In genomic region chr17:41930009-41930832, GRCh38 we compare ENCODE assay signal across 1 cellular context.
TF ChIP-seq lines count a peak whose summit lies in the region.

Gene ODAD4 (plus strand): TSS chr17:41930617. CDS start chr17:41930724, 107 bp downstream.

TF ChIP-seq in HepG2, 621 proteins besides CTCF, POLR2A, EP300 and RAD21 (continued from another document and continues in another):
- TF ChIP-seq AFF4 (CRISPR knock-in tag; IDR thresholded peaks at IDR 0.05) (no peak), HOXD1 (CRISPR knock-in tag; IDR thresholded peaks at IDR 0.05) (0 out of 2 replicates have a peak, but pooled peaks have one; percentile 73), IRF2 (CRISPR knock-in tag; IDR thresholded peaks at IDR 0.05) (peak; percentile 91), NR2F2 (IDR thresholded peaks at IDR 0.05; ENCODE audit: borderline replicate concordance, low read depth) (peak; percentile 45; the same call in 1 of the 2 replicates), ZNF431 (CRISPR knock-in tag; IDR thresholded peaks at IDR 0.05; ENCODE audit: borderline replicate concordance, low read depth) (peak; percentile 87; the same call in 1 of the 2 replicates), FOXM1 (CRISPR knock-in tag; IDR thresholded peaks at IDR 0.05) (no peak; the same call in 1 of the 2 replicates), ZNF317 (CRISPR knock-in tag; IDR thresholded peaks at IDR 0.05) (peak; percentile 92), ZNF468 (CRISPR knock-in tag; IDR thresholded peaks at IDR 0.05) (no peak), ZNF138 (CRISPR knock-in tag; IDR thresholded peaks at IDR 0.05; ENCODE audit: low read depth) (peak; percentile 77; the same call in 1 of the 2 replicates), NCOA1 (CRISPR knock-in tag; IDR thresholded peaks at IDR 0.05) (peak; percentile 93; the same call in 1 of the 2 replicates), HMGXB4 (CRISPR knock-in tag; IDR thresholded peaks at IDR 0.05; ENCODE audit: borderline replicate concordance in 1 of 2, low read depth in 1 of 2) (peak; percentile 85 to 94), SMYD3 (CRISPR knock-in tag; IDR thresholded peaks at IDR 0.05) (no peak), IRX3 (CRISPR knock-in tag; IDR thresholded peaks at IDR 0.05; ENCODE audit: borderline replicate concordance, low read depth) (no peak; the same call in 1 of the 2 replicates), PHB2 (IDR thresholded peaks at IDR 0.05; ENCODE audit: partially characterized antibody) (no peak), THRA (CRISPR knock-in tag; IDR thresholded peaks at IDR 0.05; ENCODE audit: borderline replicate concordance) (peak; percentile 70), ZNF333 (CRISPR knock-in tag; IDR thresholded peaks at IDR 0.05; ENCODE audit: borderline replicate concordance) (peak; percentile 83), TEAD3 (CRISPR knock-in tag; optimal IDR thresholded peaks at IDR 0.05; ENCODE audit: borderline replicate concordance) (peak; percentile 75), POLR2AphosphoS2 (IDR thresholded peaks at IDR 0.05; ENCODE audit: low read depth, low read length) (no peak), SP140L (CRISPR knock-in tag; IDR thresholded peaks at IDR 0.05; ENCODE audit: borderline replicate concordance) (no peak), POLR2AphosphoS5 (IDR thresholded peaks at IDR 0.05; ENCODE audit: low read depth, low read length) (peak; percentile 98), ZNF83 (CRISPR knock-in tag; IDR thresholded peaks at IDR 0.05; ENCODE audit: borderline replicate concordance) (0 out of 2 replicates have a peak, but pooled peaks have one; percentile 63), PPARG (CRISPR knock-in tag; conservative IDR thresholded peaks at IDR 0.05) (peak; percentile 69), ZBED4 (CRISPR knock-in tag; IDR thresholded peaks at IDR 0.05; ENCODE audit: borderline replicate concordance) (peak; percentile 92; the same call in 1 of the 2 replicates), HNF4G (IDR thresholded peaks at IDR 0.05; ENCODE audit: borderline replicate concordance, low read depth, low read length) (peak; percentile 6; the same call in 1 of the 2 replicates), HNF4G (CRISPR knock-in tag; IDR thresholded peaks at IDR 0.05; ENCODE audit: borderline replicate concordance, low read depth) (peak; percentile 65; the same call in 1 of the 2 replicates), KDM4B (CRISPR knock-in tag; IDR thresholded peaks at IDR 0.05) (peak; percentile 96; the same call in 1 of the 2 replicates), ATM (IDR thresholded peaks at IDR 0.05; ENCODE audit: borderline replicate concordance) (no peak), ZFP36L1 (CRISPR knock-in tag; IDR thresholded peaks at IDR 0.05) (peak; percentile 70; the same call in 1 of the 2 replicates)
- TF ChIP-seq, protein P1, sequence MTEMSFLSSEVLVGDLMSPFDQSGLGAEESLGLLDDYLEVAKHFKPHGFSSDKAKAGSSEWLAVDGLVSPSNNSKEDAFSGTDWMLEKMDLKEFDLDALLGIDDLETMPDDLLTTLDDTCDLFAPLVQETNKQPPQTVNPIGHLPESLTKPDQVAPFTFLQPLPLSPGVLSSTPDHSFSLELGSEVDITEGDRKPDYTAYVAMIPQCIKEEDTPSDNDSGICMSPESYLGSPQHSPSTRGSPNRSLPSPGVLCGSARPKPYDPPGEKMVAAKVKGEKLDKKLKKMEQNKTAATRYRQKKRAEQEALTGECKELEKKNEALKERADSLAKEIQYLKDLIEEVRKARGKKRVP (CRISPR knock-in tag; IDR thresholded peaks at IDR 0.05) = peak in 1 of 2 experiments; percentile 92; a peak in 2 of 4 replicates
- TF ChIP-seq, protein P2, sequence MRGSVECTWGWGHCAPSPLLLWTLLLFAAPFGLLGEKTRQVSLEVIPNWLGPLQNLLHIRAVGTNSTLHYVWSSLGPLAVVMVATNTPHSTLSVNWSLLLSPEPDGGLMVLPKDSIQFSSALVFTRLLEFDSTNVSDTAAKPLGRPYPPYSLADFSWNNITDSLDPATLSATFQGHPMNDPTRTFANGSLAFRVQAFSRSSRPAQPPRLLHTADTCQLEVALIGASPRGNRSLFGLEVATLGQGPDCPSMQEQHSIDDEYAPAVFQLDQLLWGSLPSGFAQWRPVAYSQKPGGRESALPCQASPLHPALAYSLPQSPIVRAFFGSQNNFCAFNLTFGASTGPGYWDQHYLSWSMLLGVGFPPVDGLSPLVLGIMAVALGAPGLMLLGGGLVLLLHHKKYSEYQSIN (CRISPR knock-in tag; IDR thresholded peaks at IDR 0.05; ENCODE audit: borderline replicate concordance) = no peak
- TF ChIP-seq, protein P3, sequence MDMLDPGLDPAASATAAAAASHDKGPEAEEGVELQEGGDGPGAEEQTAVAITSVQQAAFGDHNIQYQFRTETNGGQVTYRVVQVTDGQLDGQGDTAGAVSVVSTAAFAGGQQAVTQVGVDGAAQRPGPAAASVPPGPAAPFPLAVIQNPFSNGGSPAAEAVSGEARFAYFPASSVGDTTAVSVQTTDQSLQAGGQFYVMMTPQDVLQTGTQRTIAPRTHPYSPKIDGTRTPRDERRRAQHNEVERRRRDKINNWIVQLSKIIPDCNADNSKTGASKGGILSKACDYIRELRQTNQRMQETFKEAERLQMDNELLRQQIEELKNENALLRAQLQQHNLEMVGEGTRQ (IDR thresholded peaks at IDR 0.05; ENCODE audit: low read depth, low read length) = no peak
- TF ChIP-seq, protein P3 (CRISPR knock-in tag; IDR thresholded peaks at IDR 0.05; ENCODE audit: borderline replicate concordance) = no peak; the same call in 1 of the 2 replicates
- TF ChIP-seq, protein P4, sequence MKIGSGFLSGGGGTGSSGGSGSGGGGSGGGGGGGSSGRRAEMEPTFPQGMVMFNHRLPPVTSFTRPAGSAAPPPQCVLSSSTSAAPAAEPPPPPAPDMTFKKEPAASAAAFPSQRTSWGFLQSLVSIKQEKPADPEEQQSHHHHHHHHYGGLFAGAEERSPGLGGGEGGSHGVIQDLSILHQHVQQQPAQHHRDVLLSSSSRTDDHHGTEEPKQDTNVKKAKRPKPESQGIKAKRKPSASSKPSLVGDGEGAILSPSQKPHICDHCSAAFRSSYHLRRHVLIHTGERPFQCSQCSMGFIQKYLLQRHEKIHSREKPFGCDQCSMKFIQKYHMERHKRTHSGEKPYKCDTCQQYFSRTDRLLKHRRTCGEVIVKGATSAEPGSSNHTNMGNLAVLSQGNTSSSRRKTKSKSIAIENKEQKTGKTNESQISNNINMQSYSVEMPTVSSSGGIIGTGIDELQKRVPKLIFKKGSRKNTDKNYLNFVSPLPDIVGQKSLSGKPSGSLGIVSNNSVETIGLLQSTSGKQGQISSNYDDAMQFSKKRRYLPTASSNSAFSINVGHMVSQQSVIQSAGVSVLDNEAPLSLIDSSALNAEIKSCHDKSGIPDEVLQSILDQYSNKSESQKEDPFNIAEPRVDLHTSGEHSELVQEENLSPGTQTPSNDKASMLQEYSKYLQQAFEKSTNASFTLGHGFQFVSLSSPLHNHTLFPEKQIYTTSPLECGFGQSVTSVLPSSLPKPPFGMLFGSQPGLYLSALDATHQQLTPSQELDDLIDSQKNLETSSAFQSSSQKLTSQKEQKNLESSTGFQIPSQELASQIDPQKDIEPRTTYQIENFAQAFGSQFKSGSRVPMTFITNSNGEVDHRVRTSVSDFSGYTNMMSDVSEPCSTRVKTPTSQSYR (CRISPR knock-in tag; IDR thresholded peaks at IDR 0.05; ENCODE audit: borderline replicate concordance) = no peak; the same call in 1 of the 2 replicates
